In the genomic region with DNA sequence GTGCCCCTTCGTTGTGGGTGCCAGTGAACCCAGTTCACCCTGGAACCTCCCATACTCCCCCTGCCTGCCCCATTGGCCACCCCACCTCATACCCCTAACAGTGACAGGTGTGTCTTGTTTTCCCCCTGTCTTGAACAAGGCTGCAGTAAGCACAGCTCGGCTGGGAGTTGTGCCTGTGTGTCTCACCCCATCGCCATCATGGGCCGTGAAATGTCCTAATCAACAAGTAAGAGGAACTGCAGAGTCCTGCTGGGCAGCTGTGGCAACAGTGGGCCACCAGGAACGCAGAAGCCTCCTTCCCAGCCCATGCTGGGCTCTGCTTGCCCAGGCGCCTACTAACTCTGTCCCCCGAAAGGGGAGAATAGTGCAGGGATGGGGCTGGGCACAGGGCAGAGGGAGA, we compare ENCODE assay signal across 24 cellular contexts.
"Had no signal": no experiment of that assay in that cellular context is flagged by ENCODE, and none has a peak within 500 bp of the region (broad histone marks: within the 10 kb centered on the region; RNA-seq: fewer than 3 reads in every experiment).

No MANE protein-coding gene starts in this region.

- H2AFZ ChIP-seq: parathyroid adenoma had no signal

- H3K27me3 Mint-ChIP-seq: activated CD8-positive, alpha-beta memory T cell treated with anti-CD3 and anti-CD28 coated beads, Interleukin-2, amount 10 ng/mL, durations not matched to agents 7 days and 5 days; activated CD8-positive, alpha-beta T cell treated with anti-CD3 and anti-CD28 coated beads for 36 hours had no signal

- H3K9me3 ChIP-seq: stomach, transverse colon, uterus had no signal

- H3K4me1 ChIP-seq: foreskin keratinocyte had no signal

- H3K36me3 ChIP-seq: cardiac muscle cell, stomach, transverse colon, uterus had no signal

- H3K27ac Mint-ChIP-seq: activated CD8-positive, alpha-beta memory T cell treated with anti-CD3 and anti-CD28 coated beads, Interleukin-2, amount 10 ng/mL, durations not matched to agents 7 days and 5 days; activated CD8-positive, alpha-beta T cell treated with anti-CD3 and anti-CD28 coated beads for 36 hours; activated naive CD4-positive, alpha-beta T cell treated with anti-CD3 and anti-CD28 coated beads, Interleukin-2, amount 10 ng/mL, durations not matched to agents 7 days and 5 days; mesothelial cell of epicardium; natural killer cell; stimulated activated effector memory CD8-positive, alpha-beta T cell treated with anti-CD3 and anti-CD28 coated beads, Interleukin-12 subunit alpha, Interleukin-12 subunit beta, amount 100 ng/mL, for 72 hours had no signal

- H3K4me3 Mint-ChIP-seq: activated CD8-positive, alpha-beta memory T cell treated with anti-CD3 and anti-CD28 coated beads, Interleukin-2, amount 10 ng/mL, durations not matched to agents 7 days and 5 days; activated CD8-positive, alpha-beta T cell treated with anti-CD3 and anti-CD28 coated beads for 36 hours; activated naive CD4-positive, alpha-beta T cell treated with anti-CD3 and anti-CD28 coated beads, Interleukin-2, amount 10 ng/mL, durations not matched to agents 7 days and 5 days; mesothelial cell of epicardium; natural killer cell; stimulated activated effector memory CD8-positive, alpha-beta T cell treated with anti-CD3 and anti-CD28 coated beads, Interleukin-12 subunit alpha, Interleukin-12 subunit beta, amount 100 ng/mL, for 72 hours had no signal

- H3K4me3 ChIP-seq: cardiac muscle cell, lung, stomach, transverse colon, uterus had no signal

- DNase-seq: activated CD4-positive, alpha-beta T cell treated with anti-CD3 and anti-CD28 coated beads for 48 hours; activated CD8-positive, alpha-beta memory T cell treated with anti-CD3 and anti-CD28 coated beads, Interleukin-2, amount 10 ng/mL, durations not matched to agents 7 days and 5 days; activated CD8-positive, alpha-beta T cell treated with anti-CD3 and anti-CD28 coated beads for 36 hours; activated effector memory CD4-positive, alpha-beta T cell treated with anti-CD3 and anti-CD28 coated beads, Interleukin-2, amount 50 U/mL, for 16 hours; activated naive CD4-positive, alpha-beta T cell treated with anti-CD3 and anti-CD28 coated beads, Interleukin-2, amount 10 ng/mL, durations not matched to agents 7 days and 5 days; activated T-cell treated with anti-CD3 and anti-CD28 coated beads for 4 hours; amygdala; cortex of kidney; erythroblast; foreskin keratinocyte; kidney; natural killer cell; small intestine; stimulated activated CD4-positive, alpha-beta T cell treated with anti-CD3 and anti-CD28 coated beads, Interleukin-2, amount 100 ng/mL, for 24 hours; stomach; T1000; transverse colon; uterus had no signal

- ATAC-seq: activated CD8-positive, alpha-beta memory T cell treated with anti-CD3 and anti-CD28 coated beads, Interleukin-2, amount 10 ng/mL, durations not matched to agents 7 days and 5 days; activated CD8-positive, alpha-beta T cell treated with anti-CD3 and anti-CD28 coated beads for 36 hours; foreskin keratinocyte; natural killer cell; sciatic nerve; stimulated activated effector memory CD8-positive, alpha-beta T cell treated with anti-CD3 and anti-CD28 coated beads, Interleukin-12 subunit alpha, Interleukin-12 subunit beta, amount 100 ng/mL, for 72 hours had no signal

- H3K36me3 Mint-ChIP-seq: activated CD8-positive, alpha-beta memory T cell treated with anti-CD3 and anti-CD28 coated beads, Interleukin-2, amount 10 ng/mL, durations not matched to agents 7 days and 5 days; activated naive CD4-positive, alpha-beta T cell treated with anti-CD3 and anti-CD28 coated beads, Interleukin-2, amount 10 ng/mL, durations not matched to agents 7 days and 5 days; mesothelial cell of epicardium; natural killer cell; stimulated activated effector memory CD8-positive, alpha-beta T cell treated with anti-CD3 and anti-CD28 coated beads, Interleukin-12 subunit alpha, Interleukin-12 subunit beta, amount 100 ng/mL, for 72 hours had no signal

- H3K27me3 ChIP-seq: cardiac muscle cell, transverse colon, uterus had no signal

- H3K4me1 Mint-ChIP-seq: activated CD8-positive, alpha-beta memory T cell treated with anti-CD3 and anti-CD28 coated beads, Interleukin-2, amount 10 ng/mL, durations not matched to agents 7 days and 5 days; activated naive CD4-positive, alpha-beta T cell treated with anti-CD3 and anti-CD28 coated beads, Interleukin-2, amount 10 ng/mL, durations not matched to agents 7 days and 5 days; stimulated activated effector memory CD8-positive, alpha-beta T cell treated with anti-CD3 and anti-CD28 coated beads, Interleukin-12 subunit alpha, Interleukin-12 subunit beta, amount 100 ng/mL, for 72 hours had no signal

- H3K27ac ChIP-seq: cardiac muscle cell, foreskin keratinocyte, parathyroid adenoma, stomach, transverse colon, uterus had no signal

- H3K9me3 Mint-ChIP-seq: activated CD8-positive, alpha-beta T cell treated with anti-CD3 and anti-CD28 coated beads for 36 hours; activated naive CD4-positive, alpha-beta T cell treated with anti-CD3 and anti-CD28 coated beads, Interleukin-2, amount 10 ng/mL, durations not matched to agents 7 days and 5 days; mesothelial cell of epicardium; natural killer cell; stimulated activated effector memory CD8-positive, alpha-beta T cell treated with anti-CD3 and anti-CD28 coated beads, Interleukin-12 subunit alpha, Interleukin-12 subunit beta, amount 100 ng/mL, for 72 hours had no signal
